ENCODE assay signal across 12 cellular contexts in the genomic region with DNA sequence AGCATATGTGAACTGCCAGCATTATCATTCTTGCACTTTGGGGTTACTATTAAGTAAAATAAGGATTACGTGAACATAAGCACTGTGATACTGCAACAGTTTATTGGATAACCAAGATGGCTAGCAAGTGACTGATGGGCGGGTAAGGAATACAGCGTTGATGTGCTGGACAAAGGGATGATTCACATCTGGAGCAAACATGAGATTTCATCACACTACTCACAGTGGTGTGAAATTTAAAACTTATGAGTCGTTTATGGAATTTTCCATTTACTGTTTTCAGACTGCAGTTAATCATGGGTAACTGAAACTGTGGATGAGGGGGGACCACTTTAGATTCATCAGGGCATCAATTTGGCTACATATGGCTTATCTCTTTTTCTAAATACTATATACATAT. TPM values are rescaled to one million over a fixed set of nuclear protein-coding genes. Genes with fewer than 3 reads are reported as not detected.
A peak's percentile ranks its signal among the peaks of the same experiment; 100 is the strongest.
DNase-seq lines count a peak whose midpoint lies in the region; ATAC-seq and TF ChIP-seq lines count a peak whose summit lies in the region.
"Had no signal": no experiment of that assay in that cellular context is flagged by ENCODE, and none has a peak within 500 bp of the region (broad histone marks: within the 10 kb centered on the region; RNA-seq: fewer than 3 reads in every experiment).

No MANE protein-coding gene starts in this region.

- peaks cover 25% of the 10 kb centered on the region for H3K4me1 Mint-ChIP-seq in activated T-helper 17 cell treated with anti-CD3 and anti-CD28 coated beads, Interleukin-2, amount 50 U/mL, for 72 hours
- peaks cover 15 to 63% (median 31%) of the 10 kb centered on the region in 4 donors for H3K4me1 Mint-ChIP-seq in CD4-positive, alpha-beta memory T cell
- H3K4me1 Mint-ChIP-seq: nephron had no signal

- H3K27ac Mint-ChIP-seq in activated T-helper 17 cell treated with anti-CD3 and anti-CD28 coated beads, Interleukin-2, amount 50 U/mL, for 72 hours = peak overlapping the region; percentile 73
- H3K27ac Mint-ChIP-seq in CD4-positive, alpha-beta memory T cell = no peak overlapping the region
- H3K27ac Mint-ChIP-seq: nephron had no signal

- intact Hi-C loops in CD4-positive, alpha-beta memory T cell (cut with micrococcal nuclease) = no loop called here

- no peak for TF ChIP-seq CTCF in foreskin keratinocyte (conservative IDR thresholded peaks at IDR 0.05)

- H3K9me3 ChIP-seq in CD4-positive, alpha-beta memory T cell (ENCODE audit: control insufficient read depth in 1 of 2, low read length in 2 of 2) = no peaks in the 10 kb centered on the region

- H3K36me3 ChIP-seq in CD4-positive, alpha-beta memory T cell (ENCODE audit: insufficient read depth, low read length) = no peaks in the 10 kb centered on the region

- no peak for TF ChIP-seq POLR2A in erythroblast (IDR thresholded peaks at IDR 0.05; ENCODE audit: low read length)

- in situ Hi-C loops in ACHN (cut with HindIII; ENCODE audit: low pct_ligation_motif_present, low pct_unique_long_range_greater_than_20kb, low sequenced_read_pairs) = no loop called here

- DNase-seq in ACHN (peak; percentile 15), GM04504 (ENCODE audit: low read depth) (peak; percentile 41), foreskin keratinocyte (peak; percentile 45 to 69), erythroblast (lab: John Stamatoyannopoulos, UW) (no peak), midbrain (lab: John Stamatoyannopoulos, UW) (no peak)
- no peak for DNase-seq in CD4-positive, alpha-beta memory T cell
- DNase-seq: COR-L47, dorsolateral prefrontal cortex, NCI-H1930 had no signal

- H3K27me3 Mint-ChIP-seq in activated T-helper 17 cell treated with anti-CD3 and anti-CD28 coated beads, Interleukin-2, amount 50 U/mL, for 72 hours = no peaks in the 10 kb centered on the region
- H3K27me3 Mint-ChIP-seq in CD4-positive, alpha-beta memory T cell = no peaks in the 10 kb centered on the region

- peaks cover 40% of the 10 kb centered on the region for H3K36me3 Mint-ChIP-seq in activated T-helper 17 cell treated with anti-CD3 and anti-CD28 coated beads, Interleukin-2, amount 50 U/mL, for 72 hours (ENCODE audit: low read depth)
- peaks cover 12 to 35% of the 10 kb centered on the region in 2 donors for H3K36me3 Mint-ChIP-seq in CD4-positive, alpha-beta memory T cell

- ATAC-seq in activated T-helper 17 cell treated with anti-CD3 and anti-CD28 coated beads, Interleukin-2, amount 50 U/mL, for 72 hours (replicated peaks) = peak; percentile 81
- peak; percentile 97 for ATAC-seq in foreskin keratinocyte
- no peak for ATAC-seq in GM19397 (IDR thresholded peaks at IDR 0.05; ENCODE audit: unreplicated experiment)

- no peaks in the 10 kb centered on the region for H3K9me3 Mint-ChIP-seq in activated T-helper 17 cell treated with anti-CD3 and anti-CD28 coated beads, Interleukin-2, amount 50 U/mL, for 72 hours
- peaks cover 0 to 7% (median 0%) of the 10 kb centered on the region in 8 donors for H3K9me3 Mint-ChIP-seq in CD4-positive, alpha-beta memory T cell

- no peaks in the 10 kb centered on the region for H3K27me3 ChIP-seq in foreskin keratinocyte
- no peaks in the 10 kb centered on the region for H3K27me3 ChIP-seq in CD4-positive, alpha-beta memory T cell (ENCODE audit: insufficient read depth, low read length)

- no peak overlapping the region for H3K4me3 ChIP-seq in CD4-positive, alpha-beta memory T cell (ENCODE audit: low read length in 2 of 2)
- H3K4me3 ChIP-seq: dorsolateral prefrontal cortex had no signal

- H3K27ac ChIP-seq in foreskin keratinocyte = peak overlapping the region; percentile 50
- H3K27ac ChIP-seq in CD4-positive, alpha-beta memory T cell (ENCODE audit: low read depth, low read length) = no peak overlapping the region
- H3K27ac ChIP-seq: dorsolateral prefrontal cortex had no signal

- POLR2A ChIA-PET in CD4-positive, alpha-beta memory T cell (lab: Charles Lee; ENCODE audit: partially characterized antibody) = no interaction called here

- H3K4me1 ChIP-seq in foreskin keratinocyte = peaks cover 18% of the 10 kb centered on the region
- peaks cover 4% of the 10 kb centered on the region for H3K4me1 ChIP-seq in CD4-positive, alpha-beta memory T cell (ENCODE audit: insufficient read depth, low read length)

- H3K4me3 Mint-ChIP-seq in activated T-helper 17 cell treated with anti-CD3 and anti-CD28 coated beads, Interleukin-2, amount 50 U/mL, for 72 hours = peak overlapping the region; percentile 33
- H3K4me3 Mint-ChIP-seq in CD4-positive, alpha-beta memory T cell = no peak overlapping the region
- H3K4me3 Mint-ChIP-seq: nephron had no signal

- CTCF ChIA-PET in CD4-positive, alpha-beta memory T cell (lab: Charles Lee; ENCODE audit: partially characterized antibody) = no interaction called here

RNA-seq across cellular contexts. Expression of a gene that starts 16.0 kb away (rescaled TPM):
- total RNA-seq in activated T-helper 17 cell treated with anti-CD3 and anti-CD28 coated beads, Interleukin-2, amount 50 U/mL, for 72 hours = 10 to 100 TPM; 33.6 to 46.0 TPM
- 20.8 and 21.9 TPM in 2 replicates for total RNA-seq in foreskin keratinocyte
- polyA plus RNA-seq in foreskin keratinocyte = 47.8 and 48.2 TPM in 2 replicates
- 10 to 100 TPM; 29.3 to 34.3 TPM for total RNA-seq in CD4-positive, alpha-beta memory T cell
- polyA plus RNA-seq in CD4-positive, alpha-beta memory T cell = 10 to 100 TPM; 70.1 to 75.7 TPM

Comparison
In these comparisons a context has a peak if more than half of its experiments do, and no peak if none do; other contexts are left out.
1. DNase-seq: peak in ACHN (single experiment), GM04504 (single experiment) and foreskin keratinocyte (2 of 2); none in CD4-positive, alpha-beta memory T cell (0 of 5), erythroblast (0 of 2) and midbrain (single experiment).